ENCODE assay signal across 24 cellular contexts in genomic region chr18:77671456-77672167, GRCh38.
A peak's percentile ranks its signal among the peaks of the same experiment; 100 is the strongest.
DNase-seq lines count a peak whose midpoint lies in the region; ATAC-seq and TF ChIP-seq lines count a peak whose summit lies in the region.
"Had no signal": no experiment of that assay in that cellular context is flagged by ENCODE, and none has a peak within 500 bp of the region (broad histone marks: within the 10 kb centered on the region; RNA-seq: fewer than 3 reads in every experiment).

No MANE protein-coding gene starts in this region.

- H3K4me1 Mint-ChIP-seq in natural killer cell = peaks cover 0 to 2% of the 10 kb centered on the region in 2 donors
- H3K4me1 Mint-ChIP-seq in natural killer cell treated with Interleukin-12 subunit alpha and Interleukin-12 subunit beta and Interleukin-15 and Interleukin-18, amount 100 ng/mL, for 72 hours (ENCODE audit: low read depth in 2 of 2) = peaks cover 0 to 2% of the 10 kb centered on the region in 2 donors
- H3K4me1 Mint-ChIP-seq: memory B cell had no signal

- in situ Hi-C loops in G401 (cut with HindIII; ENCODE audit: low sequenced_read_pairs) = no loop called here

- H3K4me3 Mint-ChIP-seq in natural killer cell = peak overlapping the region; percentile 10
- H3K4me3 Mint-ChIP-seq in natural killer cell treated with Interleukin-12 subunit alpha and Interleukin-12 subunit beta and Interleukin-15 and Interleukin-18, amount 100 ng/mL, for 72 hours = no peak overlapping the region
- H3K4me3 Mint-ChIP-seq: activated naive CD4-positive, alpha-beta T cell treated with anti-CD3 and anti-CD28 coated beads for 36 hours; memory B cell had no signal

- intact Hi-C loops in natural killer cell (cut with micrococcal nuclease) = no loop called here

- H3K9me3 Mint-ChIP-seq in natural killer cell = no peaks in the 10 kb centered on the region
- no peaks in the 10 kb centered on the region for H3K9me3 Mint-ChIP-seq in natural killer cell treated with Interleukin-12 subunit alpha and Interleukin-12 subunit beta and Interleukin-15 and Interleukin-18, amount 100 ng/mL, for 72 hours
- H3K9me3 Mint-ChIP-seq: activated naive CD4-positive, alpha-beta T cell treated with anti-CD3 and anti-CD28 coated beads for 36 hours; memory B cell had no signal

- H3K27me3 Mint-ChIP-seq in natural killer cell (ENCODE audit: low read depth in 2 of 2) = peaks cover 15 to 21% of the 10 kb centered on the region in 2 donors
- H3K27me3 Mint-ChIP-seq in natural killer cell treated with Interleukin-12 subunit alpha and Interleukin-12 subunit beta and Interleukin-15 and Interleukin-18, amount 100 ng/mL, for 72 hours = peaks cover 18 to 20% of the 10 kb centered on the region in 2 donors

- DNase-seq in natural killer cell (no peak), NCI-H69 (lab: John Stamatoyannopoulos, UW) (peak; percentile 55), iPS-NIHi7 (ENCODE audit: extremely low spot score) (peak; percentile 33), G401 (ENCODE audit: low spot score) (no peak), SKM-1 (lab: John Stamatoyannopoulos, UW; ENCODE audit: unreplicated experiment) (no peak)
- no peak for DNase-seq in natural killer cell treated with Interleukin-12 subunit alpha and Interleukin-12 subunit beta and Interleukin-15 and Interleukin-18, amount 100 ng/mL, for 72 hours (ENCODE audit: low spot score)
- no peak for DNase-seq in activated CD4-positive, alpha-beta T cell treated with anti-CD3 and anti-CD28 coated beads, Interleukin-2, amount 50 U/mL, for 4 hours
- no peak for DNase-seq in effector CD4-positive, alpha-beta T cell
- DNase-seq: activated CD4-positive, alpha-beta T cell treated with anti-CD3 and anti-CD28 coated beads for 1 hour; activated naive CD4-positive, alpha-beta T cell treated with anti-CD3 and anti-CD28 coated beads for 36 hours; BE2C; central memory CD4-positive, alpha-beta T cell; COR-L47; EL; KG1; left colon; MM.1S; NCI-H1417 treated with DMSO at 0.1 percent for 48 hours; NCI-H2171; NCI-H526 treated with DMSO at 0.1 percent for 48 hours; stimulated activated CD4-positive, alpha-beta T cell treated with anti-CD3 and anti-CD28 coated beads, Interleukin-4, amount 100 ng/mL, for 4 hours; stimulated activated naive CD4-positive, alpha-beta T cell; testis had no signal

- no peaks in the 10 kb centered on the region for H3K36me3 Mint-ChIP-seq in natural killer cell
- H3K36me3 Mint-ChIP-seq in natural killer cell treated with Interleukin-12 subunit alpha and Interleukin-12 subunit beta and Interleukin-15 and Interleukin-18, amount 100 ng/mL, for 72 hours = no peaks in the 10 kb centered on the region
- H3K36me3 Mint-ChIP-seq: memory B cell had no signal

- peak in 1 of 3 donors; percentile 36 for ATAC-seq in natural killer cell
- no peak for ATAC-seq in natural killer cell treated with Interleukin-12 subunit alpha and Interleukin-12 subunit beta and Interleukin-15 and Interleukin-18, amount 100 ng/mL, for 72 hours
- ATAC-seq: left colon had no signal

- H3K27ac Mint-ChIP-seq in natural killer cell = no peak overlapping the region
- H3K27ac Mint-ChIP-seq in natural killer cell treated with Interleukin-12 subunit alpha and Interleukin-12 subunit beta and Interleukin-15 and Interleukin-18, amount 100 ng/mL, for 72 hours = no peak overlapping the region
- H3K27ac Mint-ChIP-seq: activated naive CD4-positive, alpha-beta T cell treated with anti-CD3 and anti-CD28 coated beads for 36 hours; memory B cell had no signal

- no peak for TF ChIP-seq CTCF in natural killer cell (IDR thresholded peaks at IDR 0.05)

Comparison
In these comparisons a context has a peak if more than half of its experiments do, and no peak if none do; other contexts are left out.
1. DNase-seq: peak in NCI-H69 (single experiment) and iPS-NIHi7 (single experiment); none in natural killer cell (single experiment), natural killer cell treated with Interleukin-12 subunit alpha and Interleukin-12 subunit beta and Interleukin-15 and Interleukin-18, amount 100 ng/mL, for 72 hours (single experiment), G401 (single experiment), activated CD4-positive, alpha-beta T cell treated with anti-CD3 and anti-CD28 coated beads, Interleukin-2, amount 50 U/mL, for 4 hours (0 of 2), SKM-1 (single experiment) and effector CD4-positive, alpha-beta T cell (single experiment).